Comparison of ENCODE assay signal across 25 cellular contexts in the genomic region with DNA sequence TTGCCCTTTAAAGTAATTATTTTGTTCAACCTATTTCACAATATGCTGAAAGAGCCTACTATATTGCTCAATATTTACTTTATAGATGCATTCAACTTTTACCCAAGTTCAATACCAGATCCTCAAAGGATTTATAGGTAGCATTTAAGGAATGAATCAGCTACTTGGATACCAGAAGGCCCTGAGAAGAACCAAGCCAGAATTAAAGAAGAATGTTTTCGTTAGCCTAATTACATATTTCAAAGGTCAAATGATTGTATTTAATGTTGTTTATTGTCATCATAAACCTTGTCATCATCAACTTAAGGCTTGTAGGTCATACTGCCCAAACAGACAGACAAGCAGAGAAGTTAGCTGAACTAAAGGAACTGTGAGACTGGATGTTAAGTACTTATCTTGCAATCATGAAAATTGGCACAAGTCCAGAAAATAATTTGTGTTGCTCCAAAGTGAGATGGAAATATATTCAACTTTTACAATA.
DNase-seq lines count a peak whose midpoint lies in the region; ATAC-seq and TF ChIP-seq lines count a peak whose summit lies in the region.
"Had no signal": no experiment of that assay in that cellular context is flagged by ENCODE, and none has a peak within 500 bp of the region (broad histone marks: within the 10 kb centered on the region; RNA-seq: fewer than 3 reads in every experiment).

No MANE protein-coding gene starts in this region.

- TF ChIP-seq CTCF in A673 (conservative IDR thresholded peaks at IDR 0.05; ENCODE audit: low read depth, low read length) (no peak), GM23338 (conservative IDR thresholded peaks at IDR 0.05; ENCODE audit: low read depth in 2 of 2) (no peak), astrocyte of the spinal cord (IDR thresholded peaks at IDR 0.05; ENCODE audit: low read depth, low read length) (no peak)

- H3K4me3 ChIP-seq in A673 (ENCODE audit: low read depth, low read length, poor library complexity, severe bottlenecking), result no peak overlapping the region
- no peak overlapping the region for H3K4me3 ChIP-seq in GM23338
- no peak overlapping the region for H3K4me3 ChIP-seq in astrocyte of the spinal cord (ENCODE audit: low read depth, low read length)
- H3K4me3 ChIP-seq: adrenal gland, suprapubic skin had no signal

- no peak overlapping the region for H3K4me3 Mint-ChIP-seq in GM23338
- H3K4me3 Mint-ChIP-seq: B cell; T-helper 1 cell treated with Interleukin-12 subunit alpha and Interleukin-12 subunit beta and Interleukin-4 antibody, amounts not matched to agents 30 μg/mL and 1 μg/mL, for 36 hours; WTC11 had no signal

- H4K20me1 ChIP-seq in GM23338 (replicated peaks; ENCODE audit: insufficient read depth), result no peaks in the 10 kb centered on the region

- POLR2A ChIA-PET in A673 (lab: Charles Lee; ENCODE audit: low non-redundant PET), result no interaction called here

- no peak overlapping the region for H3K27ac Mint-ChIP-seq in GM23338
- H3K27ac Mint-ChIP-seq: activated T-helper 2 cell treated with anti-CD3 and anti-CD28 coated beads, Interferon-gamma antibody, Interleukin-2, Interleukin-4, amounts not matched to agents 10 μg/mL and 5 μg/mL and 100 μg/mL, durations not matched to agents 14 hours and 24 hours and 36 hours; B cell; T-helper 1 cell treated with Interleukin-12 subunit alpha and Interleukin-12 subunit beta and Interleukin-4 antibody, amounts not matched to agents 30 μg/mL and 1 μg/mL, for 36 hours; WTC11 had no signal

- H3K4me2 ChIP-seq in GM23338, result no peak overlapping the region

- H3K27ac ChIP-seq in A673 (ENCODE audit: low read depth, low read length, poor library complexity, severe bottlenecking), result no peak overlapping the region
- no peak overlapping the region for H3K27ac ChIP-seq in GM23338 (ENCODE audit: low read depth)
- H3K27ac ChIP-seq: adrenal gland, epithelial cell of prostate, suprapubic skin had no signal

- H2AFZ ChIP-seq in GM23338, result no peak overlapping the region

- H3K9me3 ChIP-seq in A673 (ENCODE audit: low read depth, low read length, poor library complexity, severe bottlenecking), result no peaks in the 10 kb centered on the region
- H3K9me3 ChIP-seq: adrenal gland, suprapubic skin had no signal

- DNase-seq in A673 (ENCODE audit: low spot score), result peak; percentile 15
- DNase-seq in GM23338 (ENCODE audit: low spot score), result peak; percentile 17
- peak; percentile 10 for DNase-seq in astrocyte of the spinal cord (ENCODE audit: low read depth, low spot score)
- peak; percentile 1 for DNase-seq in fibroblast of the conjunctiva (ENCODE audit: low read depth)
- DNase-seq in stimulated activated CD4-positive, alpha-beta T cell treated with anti-CD3 and anti-CD28 coated beads, Interleukin-4, amount 100 ng/mL, for 1 hour, result no peak
- no peak for DNase-seq in activated CD4-positive, alpha-beta T cell treated with anti-CD3 and anti-CD28 coated beads, Interleukin-2, amount 50 U/mL, for 1 hour
- no peak for DNase-seq in dedifferentiated amniotic fluid mesenchymal stem cell (ENCODE audit: extremely low spot score)
- no peak for DNase-seq in KG1 (lab: John Stamatoyannopoulos, UW)
- DNase-seq: activated CD8-positive, alpha-beta memory T cell treated with anti-CD3 and anti-CD28 coated beads for 24 hours; adrenal gland; Calu3; hypothalamus; NCI-H1048; NCI-H2107; NK-92 treated with Interleukin-12 subunit alpha and Interleukin-12 subunit beta, amount 100 ng/mL, for 24 hours; nucleus accumbens; stimulated activated CD4-positive, alpha-beta T cell treated with anti-CD3 and anti-CD28 coated beads, Interleukin-2, amount 100 ng/mL, for 48 hours had no signal

- CTCF ChIA-PET in A673 (lab: Charles Lee), result no interaction called here

- no peaks in the 10 kb centered on the region for H3K79me2 ChIP-seq in GM23338 (replicated peaks; ENCODE audit: insufficient read depth)

- H3F3A ChIP-seq in GM23338 (replicated peaks; ENCODE audit: low read depth), result no peaks in the 10 kb centered on the region

- peaks cover 4% of the 10 kb centered on the region for H3K4me1 Mint-ChIP-seq in GM23338
- H3K4me1 Mint-ChIP-seq: B cell had no signal

- ATAC-seq in GM23338, result no peak
- ATAC-seq: Right ventricle myocardium inferior, sciatic nerve, WTC11 had no signal

- peaks cover 2% of the 10 kb centered on the region for H3K27me3 Mint-ChIP-seq in GM23338 (ENCODE audit: insufficient read depth, low read depth, poor library complexity)
- H3K27me3 Mint-ChIP-seq: B cell had no signal

- no peaks in the 10 kb centered on the region for H3K27me3 ChIP-seq in A673 (replicated peaks; ENCODE audit: insufficient read depth, low read depth, low read length, poor library complexity)
- no peaks in the 10 kb centered on the region for H3K27me3 ChIP-seq in GM23338 (ENCODE audit: insufficient read depth)
- H3K27me3 ChIP-seq: adrenal gland, suprapubic skin had no signal

- in situ Hi-C loops in astrocyte of the spinal cord (cut with HindIII; ENCODE audit: low sequenced_read_pairs), result no loop called here

- no peaks in the 10 kb centered on the region for H3K9me3 Mint-ChIP-seq in GM23338
- H3K9me3 Mint-ChIP-seq: activated T-helper 2 cell treated with anti-CD3 and anti-CD28 coated beads, Interferon-gamma antibody, Interleukin-2, Interleukin-4, amounts not matched to agents 10 μg/mL and 5 μg/mL and 100 μg/mL, durations not matched to agents 14 hours and 24 hours and 36 hours; T-helper 1 cell treated with Interleukin-12 subunit alpha and Interleukin-12 subunit beta and Interleukin-4 antibody, amounts not matched to agents 30 μg/mL and 1 μg/mL, for 36 hours had no signal

- H3K36me3 Mint-ChIP-seq in GM23338 (ENCODE audit: low read depth), result no peaks in the 10 kb centered on the region
- H3K36me3 Mint-ChIP-seq: WTC11 had no signal

- no peaks in the 10 kb centered on the region for H3K9me2 ChIP-seq in GM23338 (ENCODE audit: insufficient read depth)

- intact Hi-C loops in A673 (cut with micrococcal nuclease; ENCODE audit: unreplicated experiment), result no loop called here

- BruUV-seq in A673 (replicated peaks; lab: Mats Ljungman, UMichigan), result no TSS peak

- no peaks in the 10 kb centered on the region for H3K4me1 ChIP-seq in A673 (ENCODE audit: insufficient read depth, low read length, poor library complexity, severe bottlenecking)
- peaks cover 3% of the 10 kb centered on the region; the same call in 1 of the 2 replicates for H3K4me1 ChIP-seq in GM23338 (ENCODE audit: insufficient read depth)
- H3K4me1 ChIP-seq: adrenal gland, suprapubic skin had no signal

- H3K36me3 ChIP-seq in A673 (ENCODE audit: insufficient read depth, low read length, poor library complexity, severe bottlenecking), result no peaks in the 10 kb centered on the region
- no peaks in the 10 kb centered on the region for H3K36me3 ChIP-seq in GM23338 (ENCODE audit: insufficient read depth)
- H3K36me3 ChIP-seq: adrenal gland, suprapubic skin had no signal

TF ChIP-seq in GM23338, 12 proteins besides CTCF, POLR2A, EP300 and RAD21 (continues in another document):
- TF ChIP-seq, protein P1, sequence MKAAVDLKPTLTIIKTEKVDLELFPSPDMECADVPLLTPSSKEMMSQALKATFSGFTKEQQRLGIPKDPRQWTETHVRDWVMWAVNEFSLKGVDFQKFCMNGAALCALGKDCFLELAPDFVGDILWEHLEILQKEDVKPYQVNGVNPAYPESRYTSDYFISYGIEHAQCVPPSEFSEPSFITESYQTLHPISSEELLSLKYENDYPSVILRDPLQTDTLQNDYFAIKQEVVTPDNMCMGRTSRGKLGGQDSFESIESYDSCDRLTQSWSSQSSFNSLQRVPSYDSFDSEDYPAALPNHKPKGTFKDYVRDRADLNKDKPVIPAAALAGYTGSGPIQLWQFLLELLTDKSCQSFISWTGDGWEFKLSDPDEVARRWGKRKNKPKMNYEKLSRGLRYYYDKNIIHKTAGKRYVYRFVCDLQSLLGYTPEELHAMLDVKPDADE (IDR thresholded peaks at IDR 0.05), result no peak
- no peak for TF ChIP-seq JUNB (IDR thresholded peaks at IDR 0.05; ENCODE audit: unreplicated experiment)

Comparison
In these comparisons a context has a peak if more than half of its experiments do, and no peak if none do; other contexts are left out.
1. DNase-seq: peak in A673 (single experiment), GM23338 (single experiment), astrocyte of the spinal cord (single experiment) and fibroblast of the conjunctiva (single experiment); none in stimulated activated CD4-positive, alpha-beta T cell treated with anti-CD3 and anti-CD28 coated beads, Interleukin-4, amount 100 ng/mL, for 1 hour (single experiment), activated CD4-positive, alpha-beta T cell treated with anti-CD3 and anti-CD28 coated beads, Interleukin-2, amount 50 U/mL, for 1 hour (single experiment), dedifferentiated amniotic fluid mesenchymal stem cell (single experiment) and KG1 (single experiment).